17 cellular contexts compared by ENCODE assay signal in genomic region chr15:76209948-76210347, GRCh38.
DNase-seq lines count a peak whose midpoint lies in the region; ATAC-seq and TF ChIP-seq lines count a peak whose summit lies in the region.
"Had no signal": no experiment of that assay in that cellular context is flagged by ENCODE, and none has a peak within 500 bp of the region (broad histone marks: within the 10 kb centered on the region; RNA-seq: fewer than 3 reads in every experiment).

No MANE protein-coding gene starts in this region.

- intact Hi-C loops in left cardiac atrium (cut with DNase I) = no loop called here
- intact Hi-C loops in left ventricle myocardium superior (cut with micrococcal nuclease) = no loop called here

- no peak for TF ChIP-seq POLR2A in erythroblast (IDR thresholded peaks at IDR 0.05; ENCODE audit: low read length)

- DNase-seq in NCI-H2227 treated with DMSO at 0.1 percent for 48 hours (lab: John Stamatoyannopoulos, UW) = peak; percentile 12
- DNase-seq in NCI-H2227 (lab: John Stamatoyannopoulos, UW; ENCODE audit: unreplicated experiment) = no peak
- DNase-seq in left cardiac atrium = no peak
- no peak for DNase-seq in left ventricle myocardium superior
- DNase-seq in erythroblast (lab: John Stamatoyannopoulos, UW) = peak; percentile 13 to 23
- DNase-seq in RPMI8226 = no peak
- no peak for DNase-seq in OCI-M1 (lab: John Stamatoyannopoulos, UW)
- no peak for DNase-seq in NCI-H510A treated with DMSO at 0.1 percent for 48 hours (lab: John Stamatoyannopoulos, UW)
- DNase-seq: CD4-positive, alpha-beta memory T cell; H7; MG63; NCI-H1092 treated with DMSO at 0.1 percent for 48 hours; NCI-H1694; NCI-H2107; NCI-H446; NCI-H748 treated with DMSO at 0.1 percent for 48 hours; PC-3 had no signal

- peak; percentile 27 to 68 for ATAC-seq in left cardiac atrium
- no peak for ATAC-seq in left ventricle myocardium superior
- ATAC-seq: PC-3 had no signal

Comparison
In these comparisons a context has a peak if more than half of its experiments do, and no peak if none do; other contexts are left out.
1. DNase-seq: peak in NCI-H2227 treated with DMSO at 0.1 percent for 48 hours (single experiment) and erythroblast (2 of 2); none in NCI-H2227 (single experiment), left cardiac atrium (single experiment), left ventricle myocardium superior (single experiment), RPMI8226 (single experiment), OCI-M1 (single experiment) and NCI-H510A treated with DMSO at 0.1 percent for 48 hours (single experiment).